ENCODE assay signal across 1 cellular context in the genomic region with DNA sequence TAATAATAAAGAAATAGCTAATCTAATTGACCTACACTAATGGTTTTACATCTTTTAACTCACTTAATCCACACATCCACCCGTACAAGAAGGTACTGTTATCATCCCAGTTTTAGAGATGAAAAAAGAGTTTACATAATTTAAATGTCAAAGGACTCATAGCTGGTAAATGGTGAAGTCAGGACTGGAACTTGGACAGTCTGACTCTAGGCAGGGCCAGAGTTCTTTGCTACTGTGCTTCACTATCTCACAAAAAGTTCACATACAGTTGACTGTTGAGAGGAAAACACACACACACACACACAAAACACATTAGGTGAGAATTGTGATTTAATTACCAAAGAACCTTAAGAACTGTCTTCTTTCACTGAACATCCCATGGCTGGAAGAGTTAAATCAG.
TF ChIP-seq lines count a peak whose summit lies in the region.

No MANE protein-coding gene starts in this region.

TF ChIP-seq in IMR-90, 13 proteins besides CTCF, POLR2A, EP300 and RAD21 (continued from another document):
- TF ChIP-seq MAZ (IDR thresholded peaks at IDR 0.05; ENCODE audit: borderline replicate concordance, low read depth, low read length) (no peak), CHD1 (IDR thresholded peaks at IDR 0.05; ENCODE audit: low read depth, low read length) (no peak), CEBPB (IDR thresholded peaks at IDR 0.05; ENCODE audit: low read depth, low read length) (no peak), RCOR1 (IDR thresholded peaks at IDR 0.05; ENCODE audit: insufficient replicate concordance, low read length) (no peak), MXI1 (IDR thresholded peaks at IDR 0.05; ENCODE audit: borderline replicate concordance, low read depth, low read length) (no peak), SMC3 (IDR thresholded peaks at IDR 0.05; ENCODE audit: low read depth, low read length) (no peak)
- TF ChIP-seq, protein P1, sequence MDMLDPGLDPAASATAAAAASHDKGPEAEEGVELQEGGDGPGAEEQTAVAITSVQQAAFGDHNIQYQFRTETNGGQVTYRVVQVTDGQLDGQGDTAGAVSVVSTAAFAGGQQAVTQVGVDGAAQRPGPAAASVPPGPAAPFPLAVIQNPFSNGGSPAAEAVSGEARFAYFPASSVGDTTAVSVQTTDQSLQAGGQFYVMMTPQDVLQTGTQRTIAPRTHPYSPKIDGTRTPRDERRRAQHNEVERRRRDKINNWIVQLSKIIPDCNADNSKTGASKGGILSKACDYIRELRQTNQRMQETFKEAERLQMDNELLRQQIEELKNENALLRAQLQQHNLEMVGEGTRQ (IDR thresholded peaks at IDR 0.05; ENCODE audit: low read depth, low read length) = no peak
- TF ChIP-seq, protein P2, sequence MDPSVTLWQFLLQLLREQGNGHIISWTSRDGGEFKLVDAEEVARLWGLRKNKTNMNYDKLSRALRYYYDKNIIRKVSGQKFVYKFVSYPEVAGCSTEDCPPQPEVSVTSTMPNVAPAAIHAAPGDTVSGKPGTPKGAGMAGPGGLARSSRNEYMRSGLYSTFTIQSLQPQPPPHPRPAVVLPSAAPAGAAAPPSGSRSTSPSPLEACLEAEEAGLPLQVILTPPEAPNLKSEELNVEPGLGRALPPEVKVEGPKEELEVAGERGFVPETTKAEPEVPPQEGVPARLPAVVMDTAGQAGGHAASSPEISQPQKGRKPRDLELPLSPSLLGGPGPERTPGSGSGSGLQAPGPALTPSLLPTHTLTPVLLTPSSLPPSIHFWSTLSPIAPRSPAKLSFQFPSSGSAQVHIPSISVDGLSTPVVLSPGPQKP (IDR thresholded peaks at IDR 0.05; ENCODE audit: borderline replicate concordance, low read depth, low read length) = no peak
